ENCODE assay signal across 8 cellular contexts in genomic region chr11:59560702-59561469, GRCh38. TPM values are rescaled to one million over a fixed set of nuclear protein-coding genes. Genes with fewer than 3 reads are reported as not detected.
DNase-seq lines count a peak whose midpoint lies in the region; ATAC-seq and TF ChIP-seq lines count a peak whose summit lies in the region.

No MANE protein-coding gene starts in this region.

- H3K27me3 Mint-ChIP-seq in CD8-positive, alpha-beta memory T cell = peaks cover 0 to 13% of the 10 kb centered on the region in 2 donors
- peaks cover 2% of the 10 kb centered on the region for H3K27me3 Mint-ChIP-seq in activated T-cell treated with anti-CD3 and anti-CD28 coated beads, Interleukin-2, amount 50 U/mL, for 24 hours

- peaks cover 42 to 52% (median 51%) of the 10 kb centered on the region in 3 donors for H3K4me1 Mint-ChIP-seq in CD8-positive, alpha-beta memory T cell
- H3K4me1 Mint-ChIP-seq in activated T-cell treated with anti-CD3 and anti-CD28 coated beads, Interleukin-2, amount 50 U/mL, for 24 hours (ENCODE audit: low read depth) = peaks cover 56% of the 10 kb centered on the region

- H3K4me3 ChIP-seq in CD8-positive, alpha-beta memory T cell (ENCODE audit: low read length) = peak overlapping the region; percentile 98
- H3K4me3 ChIP-seq in HUES6 (ENCODE audit: low read depth, low read length) (peak overlapping the region; percentile 90), OCI-LY7 (ENCODE audit: low read depth, low read length, poor library complexity, severe bottlenecking) (peak overlapping the region; percentile 92), muscle layer of colon (ENCODE audit: low read depth in 1 of 2, low read length in 2 of 2) (peak overlapping the region; percentile 90 to 100)

- H3K79me2 ChIP-seq in OCI-LY7 (ENCODE audit: insufficient read depth, low read depth, low read length) = no peaks in the 10 kb centered on the region

- TF ChIP-seq CTCF in OCI-LY7 (conservative IDR thresholded peaks at IDR 0.05; ENCODE audit: low read length) = no peak

- H3K9me3 ChIP-seq in CD8-positive, alpha-beta memory T cell (ENCODE audit: low read length) = no peaks in the 10 kb centered on the region
- H3K9me3 ChIP-seq in HUES6 (ENCODE audit: control insufficient read depth, insufficient read depth, low read depth, low read length) (no peaks in the 10 kb centered on the region), OCI-LY7 (ENCODE audit: low read length) (no peaks in the 10 kb centered on the region), muscle layer of colon (ENCODE audit: low read length) (no peaks in the 10 kb centered on the region)

- H3K4me3 Mint-ChIP-seq in CD8-positive, alpha-beta memory T cell = peak overlapping the region; percentile 92 to 99 (median 95)
- peak overlapping the region; percentile 86 for H3K4me3 Mint-ChIP-seq in activated T-cell treated with anti-CD3 and anti-CD28 coated beads, Interleukin-2, amount 50 U/mL, for 24 hours

- H3K36me3 ChIP-seq in CD8-positive, alpha-beta memory T cell (ENCODE audit: insufficient read depth, low read length) = no peaks in the 10 kb centered on the region
- H3K36me3 ChIP-seq in HUES6 (ENCODE audit: control insufficient read depth, insufficient read depth, low read length) = no peaks in the 10 kb centered on the region
- no peaks in the 10 kb centered on the region for H3K36me3 ChIP-seq in OCI-LY7 (ENCODE audit: insufficient read depth, low read length)
- H3K36me3 ChIP-seq in muscle layer of colon (ENCODE audit: insufficient read depth, low read length) = no peaks in the 10 kb centered on the region

- H3K4me2 ChIP-seq in OCI-LY7 (ENCODE audit: low read length) = peak overlapping the region; percentile 99

- no peaks in the 10 kb centered on the region for H3K27me3 ChIP-seq in CD8-positive, alpha-beta memory T cell (ENCODE audit: insufficient read depth, low read length, poor library complexity, severe bottlenecking)
- H3K27me3 ChIP-seq in HUES6 (ENCODE audit: control insufficient read depth, insufficient read depth, low read length) = no peaks in the 10 kb centered on the region
- H3K27me3 ChIP-seq in muscle layer of colon (ENCODE audit: control insufficient read depth in 1 of 2, insufficient read depth in 2 of 2, low read length in 2 of 2) = no peaks in the 10 kb centered on the region

- peak overlapping the region; percentile 99 for H2AFZ ChIP-seq in OCI-LY7 (ENCODE audit: low read length)

- CTCF ChIA-PET in CD8-positive, alpha-beta memory T cell (lab: Charles Lee) = interaction anchor here (1.0 to 5.2 kb wide), 7 partner anchors 11 to 403 kb away, joined by 3 to 20 read pairs (median 6); partner anchors contain the start of genes OSBP and PATL1
- CTCF ChIA-PET in OCI-LY7 (lab: Charles Lee; ENCODE audit: unreplicated experiment) = interaction anchor here (1.1 to 1.3 kb wide), 2 partner anchors 11 to 51 kb away, joined by 4 to 8 read pairs; no protein-coding TSS in a partner anchor

- BruUV-seq in OCI-LY7 (replicated peaks; lab: Mats Ljungman, UMichigan) = no TSS peak

- DNase-seq in CD8-positive, alpha-beta memory T cell = peak; percentile 72 to 86 (median 74)
- DNase-seq in OCI-LY7 (ENCODE audit: low spot score) = peak; percentile 88
- peak; percentile 86 for DNase-seq in activated T-cell treated with anti-CD3 and anti-CD28 coated beads, Interleukin-2, amount 50 U/mL, for 24 hours
- peak; percentile 88 for DNase-seq in stimulated activated CD8-positive, alpha-beta memory T cell treated with anti-CD3 and anti-CD28 coated beads, Interleukin-4, amount 100 ng/mL, for 48 hours

- POLR2A ChIA-PET in CD8-positive, alpha-beta memory T cell (lab: Charles Lee) = interaction anchor here (1.8 to 2.1 kb wide), 3 partner anchors 11 to 108 kb away, joined by 6 to 35 read pairs (median 21); partner anchors contain the start of genes OSBP and PATL1
- POLR2A ChIA-PET in OCI-LY7 (lab: Charles Lee) = interaction anchor here (0.5 to 1.5 kb wide), 11 partner anchors 9 to 1837 kb away, joined by 3 to 8 read pairs (median 3); no protein-coding TSS in a partner anchor

- ATAC-seq in GM21367 (IDR thresholded peaks at IDR 0.05; ENCODE audit: unreplicated experiment) = peak; percentile 38
- ATAC-seq in esophagus mucosa = peak; percentile 81

- peak overlapping the region; percentile 92 to 99 (median 96) for H3K27ac Mint-ChIP-seq in CD8-positive, alpha-beta memory T cell
- H3K27ac Mint-ChIP-seq in activated T-cell treated with anti-CD3 and anti-CD28 coated beads, Interleukin-2, amount 50 U/mL, for 24 hours = peak overlapping the region; percentile 99

- H3K9me3 Mint-ChIP-seq in CD8-positive, alpha-beta memory T cell = peaks cover 0 to 4% (median 2%) of the 10 kb centered on the region in 5 donors
- no peaks in the 10 kb centered on the region for H3K9me3 Mint-ChIP-seq in activated T-cell treated with anti-CD3 and anti-CD28 coated beads, Interleukin-2, amount 50 U/mL, for 24 hours

- H3K36me3 Mint-ChIP-seq in CD8-positive, alpha-beta memory T cell = peaks cover 0 to 6% (median 2%) of the 10 kb centered on the region in 3 donors
- peaks cover 5% of the 10 kb centered on the region for H3K36me3 Mint-ChIP-seq in activated T-cell treated with anti-CD3 and anti-CD28 coated beads, Interleukin-2, amount 50 U/mL, for 24 hours (ENCODE audit: low read depth)

- intact Hi-C loops in OCI-LY7 (cut with micrococcal nuclease; ENCODE audit: unreplicated experiment) = loop anchor here (1.0 kb wide), 1 partner anchor 10 kb away; no protein-coding TSS in a partner anchor

- no peaks in the 10 kb centered on the region for H4K20me1 ChIP-seq in OCI-LY7 (ENCODE audit: insufficient read depth, low read length)

- H3K27ac ChIP-seq in CD8-positive, alpha-beta memory T cell (ENCODE audit: low read depth, low read length) = peak overlapping the region; percentile 77
- H3K27ac ChIP-seq in HUES6 (ENCODE audit: low read depth, low read length) = no peak overlapping the region
- H3K27ac ChIP-seq in OCI-LY7 (ENCODE audit: low read depth, low read length, poor library complexity, severe bottlenecking) = peak overlapping the region; percentile 66
- peak overlapping the region; percentile 89 for H3K27ac ChIP-seq in muscle layer of colon (ENCODE audit: low read depth, low read length)

- H3K9me2 ChIP-seq in OCI-LY7 (ENCODE audit: insufficient read depth, low read length) = no peaks in the 10 kb centered on the region

- peaks cover 39% of the 10 kb centered on the region for H3K4me1 ChIP-seq in CD8-positive, alpha-beta memory T cell (ENCODE audit: insufficient read depth, low read length)
- H3K4me1 ChIP-seq in HUES6 (ENCODE audit: control insufficient read depth, insufficient read depth, low read length) = no peaks in the 10 kb centered on the region
- peaks cover 36% of the 10 kb centered on the region for H3K4me1 ChIP-seq in OCI-LY7 (ENCODE audit: insufficient read depth, low read length, poor library complexity, severe bottlenecking)
- H3K4me1 ChIP-seq in muscle layer of colon (ENCODE audit: insufficient read depth, low read length) = peaks cover 8% of the 10 kb centered on the region

- H3K9ac ChIP-seq in HUES6 (ENCODE audit: low read length) = peak overlapping the region; percentile 58
- peak overlapping the region; percentile 100 for H3K9ac ChIP-seq in muscle layer of colon (ENCODE audit: low read length)

RNA-seq across cellular contexts. Expression of gene OR4D9, which starts 49.5 kb away (rescaled TPM):
- total RNA-seq in CD8-positive, alpha-beta memory T cell = not detected
- polyA plus RNA-seq in CD8-positive, alpha-beta memory T cell = not detected
- total RNA-seq in OCI-LY7 (2014; rRNA removed; shearing (Covaris generic)) = not detected in 2 replicates
- not detected in 2 replicates for total RNA-seq in OCI-LY7 (2022)
- not detected for total RNA-seq in esophagus mucosa

RNA-seq across cellular contexts. Expression of gene OSBP, which starts 54.7 kb away (rescaled TPM):
- total RNA-seq in CD8-positive, alpha-beta memory T cell = 10 to 100 TPM; 37.8 to 38.4 TPM
- 32.3 TPM for polyA plus RNA-seq in CD8-positive, alpha-beta memory T cell
- 16.9 and 19.2 TPM in 2 replicates for total RNA-seq in OCI-LY7 (2014; rRNA removed; shearing (Covaris generic))
- total RNA-seq in OCI-LY7 (2022) (44.6 and 44.7 TPM in 2 replicates), esophagus mucosa (24.0 TPM)

RNA-seq across cellular contexts. Expression of gene OR4D11, which starts 57.5 kb away (rescaled TPM):
- not detected for total RNA-seq in CD8-positive, alpha-beta memory T cell
- not detected for polyA plus RNA-seq in CD8-positive, alpha-beta memory T cell
- total RNA-seq in OCI-LY7 (2014; rRNA removed; shearing (Covaris generic)) = not detected in 2 replicates
- total RNA-seq in OCI-LY7 (2022) = not detected in 2 replicates
- not detected for total RNA-seq in esophagus mucosa
